ENCODE assay signal across 9 cellular contexts in the genomic region with DNA sequence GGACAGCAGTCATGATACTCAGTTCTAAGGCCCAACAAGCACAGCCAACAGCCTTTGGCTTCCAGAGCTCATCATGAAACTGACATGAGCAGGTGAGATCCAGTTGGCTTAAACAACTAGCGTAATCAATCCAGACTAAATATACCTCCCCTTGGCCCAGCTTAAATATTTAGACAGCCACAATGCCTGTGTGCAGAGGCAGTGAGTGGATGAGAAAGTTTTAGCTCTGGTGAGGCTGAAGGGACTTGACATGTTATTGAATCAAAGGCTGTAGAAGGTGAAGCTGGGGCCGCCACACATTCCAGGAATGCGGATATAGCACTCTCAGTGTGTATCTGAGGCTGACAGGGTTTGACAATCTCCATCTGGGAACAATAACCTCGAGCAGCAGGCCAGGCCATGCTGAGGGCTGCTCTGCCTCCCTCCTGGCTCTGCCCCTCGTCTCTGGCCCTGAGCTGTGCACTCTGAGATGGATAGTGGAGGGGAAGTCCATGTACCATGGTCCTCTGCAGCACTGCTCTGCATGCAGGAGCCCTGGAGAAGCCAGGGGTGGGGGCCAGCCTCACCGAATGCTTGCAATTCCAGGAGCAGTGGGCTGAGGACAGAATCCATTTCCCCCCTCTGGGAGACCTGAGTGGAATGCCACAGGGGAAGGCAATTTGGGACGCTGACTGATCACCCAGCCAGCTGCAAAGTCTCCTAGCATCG. TPM values are rescaled to one million over a fixed set of nuclear protein-coding genes. Genes with fewer than 3 reads are reported as not detected.
DNase-seq lines count a peak whose midpoint lies in the region; ATAC-seq lines count a peak whose summit lies in the region.
"Had no signal": no experiment of that assay in that cellular context is flagged by ENCODE, and none has a peak within 500 bp of the region (broad histone marks: within the 10 kb centered on the region; RNA-seq: fewer than 3 reads in every experiment).

No MANE protein-coding gene starts in this region.

- H3K27me3 ChIP-seq in effector memory CD4-positive, alpha-beta T cell (replicated peaks; ENCODE audit: control insufficient read depth, insufficient read depth, low read length, poor library complexity, severe bottlenecking): no peaks in the 10 kb centered on the region
- no peaks in the 10 kb centered on the region for H3K27me3 ChIP-seq in H7 (ENCODE audit: control insufficient read depth, insufficient read depth, low read length)

- DNase-seq in AG08395 (ENCODE audit: low spot score) (peak; percentile 46), NCI-H2029 (lab: John Stamatoyannopoulos, UW) (peak; percentile 57), fibroblast of peridontal ligament (ENCODE audit: extremely low read depth) (peak; percentile 17), mucosa of gallbladder (ENCODE audit: low spot score) (peak; percentile 34), NCI-H1694 treated with DMSO at 0.1 percent for 48 hours (lab: John Stamatoyannopoulos, UW) (no peak), H7 (no peak)
- DNase-seq in effector memory CD4-positive, alpha-beta T cell: no peak
- DNase-seq: activated T-cell treated with anti-CD3 and anti-CD28 coated beads, Interleukin-2, amount 50 U/mL, for 72 hours had no signal

- no peak overlapping the region for H3K27ac ChIP-seq in effector memory CD4-positive, alpha-beta T cell (ENCODE audit: insufficient read depth, low read length, poor library complexity, severe bottlenecking)

- H3K4me1 ChIP-seq in effector memory CD4-positive, alpha-beta T cell (ENCODE audit: control insufficient read depth, insufficient read depth, low read length, poor library complexity, severe bottlenecking): peaks cover 7% of the 10 kb centered on the region

- no peak overlapping the region for H3K4me3 ChIP-seq in effector memory CD4-positive, alpha-beta T cell (ENCODE audit: insufficient read depth, low read depth, low read length, poor library complexity, severe bottlenecking)
- no peak overlapping the region for H3K4me3 ChIP-seq in H7 (ENCODE audit: insufficient read depth, low read depth, low read length)

- no peaks in the 10 kb centered on the region for H3K36me3 ChIP-seq in effector memory CD4-positive, alpha-beta T cell (ENCODE audit: control insufficient read depth, insufficient read depth, low read length)
- no peaks in the 10 kb centered on the region for H3K36me3 ChIP-seq in H7 (replicated peaks; ENCODE audit: control insufficient read depth, insufficient read depth, low read length)

- H3K9me3 ChIP-seq in effector memory CD4-positive, alpha-beta T cell (ENCODE audit: control insufficient read depth, low read length): no peaks in the 10 kb centered on the region

- ATAC-seq in GM21786 (IDR thresholded peaks at IDR 0.05; ENCODE audit: unreplicated experiment): no peak
- ATAC-seq: activated T-cell treated with anti-CD3 and anti-CD28 coated beads, Interleukin-2, amount 50 U/mL, for 72 hours had no signal

RNA-seq across cellular contexts. Expression of gene RASL11B, which starts 37.4 kb away (rescaled TPM):
- 2.6 TPM for total RNA-seq in mucosa of gallbladder
- 20.6 and 32.4 TPM in 2 replicates for total RNA-seq in H7 (2014; rRNA removed; shearing (Covaris generic))

Comparison
In these comparisons a context has a peak if more than half of its experiments do, and no peak if none do; other contexts are left out.
1. DNase-seq: peak in AG08395 (single experiment), NCI-H2029 (single experiment), fibroblast of peridontal ligament (single experiment) and mucosa of gallbladder (single experiment); none in NCI-H1694 treated with DMSO at 0.1 percent for 48 hours (single experiment), effector memory CD4-positive, alpha-beta T cell (0 of 3) and H7 (single experiment).